In the genomic region with DNA sequence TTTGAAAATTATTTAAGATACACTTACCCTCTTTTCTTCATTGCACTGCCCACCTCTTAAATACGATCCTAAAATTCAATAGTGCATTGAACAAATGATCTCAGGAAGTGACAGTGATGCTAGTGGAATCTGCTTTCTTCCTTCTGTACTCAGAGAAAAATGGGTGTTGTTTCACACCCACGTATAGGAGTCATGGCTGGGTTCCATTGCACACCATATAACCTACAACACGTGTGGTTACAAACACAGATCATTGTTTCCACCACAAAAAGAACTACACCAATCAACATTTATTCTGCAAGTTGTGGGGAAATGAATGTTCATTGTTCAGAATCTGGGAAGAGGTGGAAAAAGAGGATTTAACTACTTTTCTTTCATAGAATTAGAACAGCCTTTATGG, we compare ENCODE assay signal across 27 cellular contexts.
"Had no signal": no experiment of that assay in that cellular context is flagged by ENCODE, and none has a peak within 500 bp of the region (broad histone marks: within the 10 kb centered on the region; RNA-seq: fewer than 3 reads in every experiment).

No MANE protein-coding gene starts in this region.

- H3K36me3 Mint-ChIP-seq: naive thymus-derived CD8-positive, alpha-beta T cell had no signal

- H3K27ac Mint-ChIP-seq: dendritic cell treated with granulocyte-macrophage colony-stimulating factor and Interleukin-4, amounts not matched to agents 40 ng/mL and 50 ng/mL, for 4 days; endodermal cell; naive thymus-derived CD8-positive, alpha-beta T cell; nephron progenitor cell had no signal

- DNase-seq: effector CD8-positive, alpha-beta T cell; endodermal cell; foreskin fibroblast; gastrocnemius medialis; head of caudate nucleus; left ventricle myocardium superior; lower lobe of right lung; naive thymus-derived CD8-positive, alpha-beta T cell; nephron progenitor cell; nucleus accumbens; stimulated activated CD4-positive, alpha-beta T cell treated with anti-CD3 and anti-CD28 coated beads, Interleukin-12 subunit alpha, Interleukin-12 subunit beta, amount 100 ng/mL, for 4 hours; stimulated activated CD4-positive, alpha-beta T cell treated with anti-CD3 and anti-CD28 coated beads, Interleukin-1b, Interleukin-23, amount 100 ng/mL, for 48 hours; stimulated activated CD4-positive, alpha-beta T cell treated with anti-CD3 and anti-CD28 coated beads, Interleukin-4, amount 100 ng/mL, for 1 hour; stimulated activated CD8-positive, alpha-beta memory T cell treated with anti-CD3 and anti-CD28 coated beads, Interleukin-4, amount 100 ng/mL, for 48 hours; stimulated activated naive CD4-positive, alpha-beta T cell treated with Interleukin-2 at 50 U/mL for 16 hours; transverse colon; upper lobe of right lung had no signal

- H3K4me3 ChIP-seq: gastrocnemius medialis, lower lobe of right lung, prostate gland, right atrium auricular region, smooth muscle cell, suprapubic skin, transverse colon, upper lobe of right lung, vagina had no signal

- H3K27ac ChIP-seq: epithelial cell of prostate, gastrocnemius medialis, lower lobe of right lung, prostate gland, right atrium auricular region, suprapubic skin, transverse colon, upper lobe of right lung, vagina had no signal

- H3K27me3 ChIP-seq: gastrocnemius medialis, right atrium auricular region, suprapubic skin, transverse colon, upper lobe of right lung, vagina had no signal

- H3K4me1 ChIP-seq: gastrocnemius medialis, prostate gland, right atrium auricular region, transverse colon, upper lobe of right lung, vagina had no signal

- ATAC-seq: esophagus mucosa; gastrocnemius medialis; left ventricle myocardium superior; lower lobe of right lung; naive thymus-derived CD8-positive, alpha-beta T cell; sciatic nerve; upper lobe of right lung had no signal

- FAIRE-seq: keratinocyte had no signal

- H3K4me3 Mint-ChIP-seq: dendritic cell treated with granulocyte-macrophage colony-stimulating factor and Interleukin-4, amounts not matched to agents 40 ng/mL and 50 ng/mL, for 4 days; endodermal cell; naive thymus-derived CD8-positive, alpha-beta T cell; nephron progenitor cell had no signal

- H3K27me3 Mint-ChIP-seq: dendritic cell treated with granulocyte-macrophage colony-stimulating factor and Interleukin-4, amounts not matched to agents 40 ng/mL and 50 ng/mL, for 4 days; naive thymus-derived CD8-positive, alpha-beta T cell had no signal

- H3K4me2 ChIP-seq: smooth muscle cell had no signal

- H3K36me3 ChIP-seq: gastrocnemius medialis, lower lobe of right lung, prostate gland, right atrium auricular region, suprapubic skin, transverse colon, upper lobe of right lung, vagina had no signal

- H3K4me1 Mint-ChIP-seq: endodermal cell, nephron progenitor cell had no signal

- H3K9me3 Mint-ChIP-seq: dendritic cell treated with granulocyte-macrophage colony-stimulating factor and Interleukin-4, amounts not matched to agents 40 ng/mL and 50 ng/mL, for 4 days; endodermal cell; nephron progenitor cell had no signal
